Comparison of ENCODE assay signal across 15 cellular contexts in the genomic region with DNA sequence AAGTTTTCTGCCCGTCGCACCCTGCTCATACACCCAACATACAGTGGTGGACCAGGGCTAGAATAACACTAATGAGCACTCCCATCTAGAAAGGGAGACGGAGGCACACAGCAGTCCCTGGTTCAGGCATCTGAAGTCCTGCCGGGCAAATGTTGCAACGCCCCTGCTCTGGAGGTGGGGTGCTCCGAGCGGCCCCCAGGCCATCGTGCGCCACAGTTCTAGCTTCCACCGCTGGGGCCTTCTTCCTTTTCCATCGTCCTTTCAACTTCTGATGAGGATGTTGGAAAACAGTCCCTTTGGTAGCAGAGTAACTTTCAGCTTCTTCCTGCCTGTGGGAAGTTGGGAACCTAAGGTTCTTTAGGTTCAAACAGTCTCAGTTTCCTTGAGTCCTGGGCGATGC.
DNase-seq lines count a peak whose midpoint lies in the region; ATAC-seq, FAIRE-seq and TF ChIP-seq lines count a peak whose summit lies in the region.
"Had no signal": no experiment of that assay in that cellular context is flagged by ENCODE, and none has a peak within 500 bp of the region (broad histone marks: within the 10 kb centered on the region; RNA-seq: fewer than 3 reads in every experiment).

No MANE protein-coding gene starts in this region.

- no peak for TF ChIP-seq POLR2A in A549 (IDR thresholded peaks at IDR 0.05; ENCODE audit: low read length)

- CTCF ChIA-PET in activated CD4-positive, alpha-beta memory T cell treated with anti-CD3 and anti-CD28 coated beads, Interleukin-2, amount 10 ng/mL, durations not matched to agents 7 days and 5 days (lab: Charles Lee): interaction anchor here (0.8 kb wide), 1 partner anchor 85 kb away, joined by 3 read pairs; no protein-coding TSS in a partner anchor
- CTCF ChIA-PET in activated CD4-positive, alpha-beta memory T cell treated with anti-CD3 and anti-CD28 coated beads for 36 hours (lab: Charles Lee): no interaction called here
- CTCF ChIA-PET in A549 (lab: Yijun Ruan, JAX): no interaction called here

- H3K4me3 ChIP-seq in A549 (no peak overlapping the region), colonic mucosa (no peak overlapping the region), neural progenitor cell (no peak overlapping the region)
- H3K4me3 ChIP-seq: BLaER1 treated with 17β-estradiol and CSF1 and Interleukin-3, amounts not matched to agents 10 nM and 100 nM; GM23248 had no signal

- ATAC-seq in A549 (no peak), GM19324 (IDR thresholded peaks at IDR 0.05; ENCODE audit: low FRiP score, unreplicated experiment) (no peak)

- H3K9ac ChIP-seq in colonic mucosa (ENCODE audit: low read depth in 2 of 2, low read length in 2 of 2) (no peak overlapping the region), neural progenitor cell (no peak overlapping the region)
- H3K9ac ChIP-seq: BLaER1 treated with 17β-estradiol and CSF1 and Interleukin-3, amounts not matched to agents 10 nM and 100 nM; GM23248 had no signal

- H3K4me1 ChIP-seq in A549 (peaks cover 16% of the 10 kb centered on the region), colonic mucosa (no peaks in the 10 kb centered on the region), neural progenitor cell (no peaks in the 10 kb centered on the region)

- intact Hi-C loops in activated CD4-positive, alpha-beta memory T cell treated with anti-CD3 and anti-CD28 coated beads for 36 hours (cut with micrococcal nuclease): no loop called here
- intact Hi-C loops in colonic mucosa (cut with DNase I): no loop called here

- no peaks in the 10 kb centered on the region for H3K4me1 Mint-ChIP-seq in activated CD4-positive, alpha-beta memory T cell treated with anti-CD3 and anti-CD28 coated beads, Interleukin-2, amount 10 ng/mL, durations not matched to agents 7 days and 5 days
- no peaks in the 10 kb centered on the region for H3K4me1 Mint-ChIP-seq in activated CD4-positive, alpha-beta memory T cell treated with anti-CD3 and anti-CD28 coated beads for 36 hours (ENCODE audit: low read depth)
- no peaks in the 10 kb centered on the region for H3K4me1 Mint-ChIP-seq in neural progenitor cell
- H3K4me1 Mint-ChIP-seq: CD4-positive, CD25-positive, alpha-beta regulatory T cell had no signal

- no peak for TF ChIP-seq RAD21 in A549 (conservative IDR thresholded peaks at IDR 0.05 in 1 of 2, IDR thresholded peaks at IDR 0.05 in 1 of 2)

- H3K36me3 Mint-ChIP-seq in activated CD4-positive, alpha-beta memory T cell treated with anti-CD3 and anti-CD28 coated beads, Interleukin-2, amount 10 ng/mL, durations not matched to agents 7 days and 5 days (ENCODE audit: low read depth): no peaks in the 10 kb centered on the region
- H3K36me3 Mint-ChIP-seq in activated CD4-positive, alpha-beta memory T cell treated with anti-CD3 and anti-CD28 coated beads for 36 hours: no peaks in the 10 kb centered on the region
- peaks cover 22% of the 10 kb centered on the region for H3K36me3 Mint-ChIP-seq in neural progenitor cell
- H3K36me3 Mint-ChIP-seq: CD4-positive, CD25-positive, alpha-beta regulatory T cell had no signal

- H3K27ac ChIP-seq in A549 (peak overlapping the region in 1 of 2 experiments; percentile 28; a peak in 2 of 6 replicates), colonic mucosa (no peak overlapping the region), neural progenitor cell (no peak overlapping the region)
- H3K27ac ChIP-seq: BLaER1 treated with 17β-estradiol and CSF1 and Interleukin-3, amounts not matched to agents 10 nM and 100 nM; GM23248 had no signal

- POLR2A ChIA-PET in activated CD4-positive, alpha-beta memory T cell treated with anti-CD3 and anti-CD28 coated beads, Interleukin-2, amount 10 ng/mL, durations not matched to agents 7 days and 5 days (lab: Charles Lee): no interaction called here
- POLR2A ChIA-PET in activated CD4-positive, alpha-beta memory T cell treated with anti-CD3 and anti-CD28 coated beads for 36 hours (lab: Charles Lee): no interaction called here
- POLR2A ChIA-PET in A549 (lab: Yijun Ruan, JAX): no interaction called here

- H3K36me3 ChIP-seq in colonic mucosa (no peaks in the 10 kb centered on the region), neural progenitor cell (no peaks in the 10 kb centered on the region)
- H3K36me3 ChIP-seq: BLaER1 treated with 17β-estradiol and CSF1 and Interleukin-3, amounts not matched to agents 10 nM and 100 nM had no signal

- 90% methylated on average over 12 of the region's 12 CpGs for WGBS in A549 (ENCODE audit: missing lambda C conversion rate)

- no peaks in the 10 kb centered on the region for H3K27me3 ChIP-seq in colonic mucosa
- no peaks in the 10 kb centered on the region for H3K27me3 ChIP-seq in neural progenitor cell
- H3K27me3 ChIP-seq: BLaER1 treated with 17β-estradiol and CSF1 and Interleukin-3, amounts not matched to agents 10 nM and 100 nM had no signal

- TF ChIP-seq EP300 in A549 (IDR thresholded peaks at IDR 0.05): no peak

- H3K27ac Mint-ChIP-seq in activated CD4-positive, alpha-beta memory T cell treated with anti-CD3 and anti-CD28 coated beads, Interleukin-2, amount 10 ng/mL, durations not matched to agents 7 days and 5 days: no peak overlapping the region
- no peak overlapping the region for H3K27ac Mint-ChIP-seq in activated CD4-positive, alpha-beta memory T cell treated with anti-CD3 and anti-CD28 coated beads for 36 hours
- peak overlapping the region; percentile 11 for H3K27ac Mint-ChIP-seq in neural progenitor cell
- H3K27ac Mint-ChIP-seq: CD4-positive, CD25-positive, alpha-beta regulatory T cell had no signal

- peak overlapping the region; percentile 28 for H3K4me2 ChIP-seq in A549
- no peak overlapping the region for H3K4me2 ChIP-seq in neural progenitor cell

- TF ChIP-seq CTCF in A549 (IDR thresholded peaks at IDR 0.05) (no peak), colonic mucosa (IDR thresholded peaks at IDR 0.05) (no peak), neural progenitor cell (IDR thresholded peaks at IDR 0.05) (no peak)

- H2AFZ ChIP-seq in neural progenitor cell (replicated peaks): no peak overlapping the region
- H2AFZ ChIP-seq: GM23248 had no signal

- H3K9me3 ChIP-seq in A549 (no peaks in the 10 kb centered on the region), colonic mucosa (no peaks in the 10 kb centered on the region), neural progenitor cell (ENCODE audit: low read depth) (no peaks in the 10 kb centered on the region)

- no peaks in the 10 kb centered on the region for H3K79me2 ChIP-seq in neural progenitor cell (ENCODE audit: low read depth)

- H3K4me3 Mint-ChIP-seq in activated CD4-positive, alpha-beta memory T cell treated with anti-CD3 and anti-CD28 coated beads, Interleukin-2, amount 10 ng/mL, durations not matched to agents 7 days and 5 days: no peak overlapping the region
- no peak overlapping the region for H3K4me3 Mint-ChIP-seq in activated CD4-positive, alpha-beta memory T cell treated with anti-CD3 and anti-CD28 coated beads for 36 hours
- no peak overlapping the region for H3K4me3 Mint-ChIP-seq in neural progenitor cell
- H3K4me3 Mint-ChIP-seq: CD4-positive, CD25-positive, alpha-beta regulatory T cell had no signal

- H4K20me1 ChIP-seq in neural progenitor cell (ENCODE audit: low read depth): no peaks in the 10 kb centered on the region
- H4K20me1 ChIP-seq: BLaER1 treated with 17β-estradiol and CSF1 and Interleukin-3, amounts not matched to agents 10 nM and 100 nM had no signal

- DNase-seq in activated CD4-positive, alpha-beta memory T cell treated with anti-CD3 and anti-CD28 coated beads, Interleukin-2, amount 10 ng/mL, durations not matched to agents 7 days and 5 days: peak; percentile 3
- no peak for DNase-seq in activated CD4-positive, alpha-beta memory T cell treated with anti-CD3 and anti-CD28 coated beads for 36 hours
- DNase-seq in A549 (ENCODE audit: low read depth in 1 of 2, low spot score in 1 of 2) (no peak), colonic mucosa (peak; percentile 4), neural progenitor cell (ENCODE audit: low spot score) (no peak), glomerular visceral epithelial cell (ENCODE audit: extremely low spot score) (no peak)
- DNase-seq: 8988T; ACHN; CD4-positive, CD25-positive, alpha-beta regulatory T cell; DMS53; GF-D8; GM23248; H7 had no signal

- no peaks in the 10 kb centered on the region for H3K27me3 Mint-ChIP-seq in activated CD4-positive, alpha-beta memory T cell treated with anti-CD3 and anti-CD28 coated beads, Interleukin-2, amount 10 ng/mL, durations not matched to agents 7 days and 5 days
- H3K27me3 Mint-ChIP-seq in activated CD4-positive, alpha-beta memory T cell treated with anti-CD3 and anti-CD28 coated beads for 36 hours: peaks cover 2% of the 10 kb centered on the region
- H3K27me3 Mint-ChIP-seq in neural progenitor cell (ENCODE audit: insufficient read depth, low read depth): peaks cover 10% of the 10 kb centered on the region

- H3F3A ChIP-seq in neural progenitor cell (ENCODE audit: low read depth): no peaks in the 10 kb centered on the region

- no peaks in the 10 kb centered on the region for H3K9me3 Mint-ChIP-seq in activated CD4-positive, alpha-beta memory T cell treated with anti-CD3 and anti-CD28 coated beads, Interleukin-2, amount 10 ng/mL, durations not matched to agents 7 days and 5 days
- peaks cover 2% of the 10 kb centered on the region for H3K9me3 Mint-ChIP-seq in activated CD4-positive, alpha-beta memory T cell treated with anti-CD3 and anti-CD28 coated beads for 36 hours
- no peaks in the 10 kb centered on the region for H3K9me3 Mint-ChIP-seq in neural progenitor cell

- no peak for FAIRE-seq in A549 (lab: Jason Lieb, UNC)

TF ChIP-seq in A549, 52 proteins besides CTCF, POLR2A, EP300 and RAD21 (continues in another document):
- TF ChIP-seq ESRRA (IDR thresholded peaks at IDR 0.05; ENCODE audit: borderline replicate concordance, low read length) (no peak), FOSB (CRISPR knock-in tag; IDR thresholded peaks at IDR 0.05) (no peak), BCL3 (IDR thresholded peaks at IDR 0.05) (no peak), HOXA7 (CRISPR knock-in tag; IDR thresholded peaks at IDR 0.05) (no peak), MYC (IDR thresholded peaks at IDR 0.05; ENCODE audit: borderline replicate concordance, low read length) (no peak), CEBPB (IDR thresholded peaks at IDR 0.05) (no peak), ZSCAN20 (CRISPR knock-in tag; IDR thresholded peaks at IDR 0.05) (no peak), JUNB (IDR thresholded peaks at IDR 0.05) (no peak)

Comparison
In these comparisons a context has a peak if more than half of its experiments do, and no peak if none do; other contexts are left out.
1. DNase-seq: peak in activated CD4-positive, alpha-beta memory T cell treated with anti-CD3 and anti-CD28 coated beads, Interleukin-2, amount 10 ng/mL, durations not matched to agents 7 days and 5 days (single experiment) and colonic mucosa (single experiment); none in activated CD4-positive, alpha-beta memory T cell treated with anti-CD3 and anti-CD28 coated beads for 36 hours (single experiment), A549 (0 of 2), neural progenitor cell (single experiment) and glomerular visceral epithelial cell (single experiment).